Comparison of ENCODE assay signal across 9 cellular contexts in genomic region chr14:65356327-65356836, GRCh38. TPM values are rescaled to one million over a fixed set of nuclear protein-coding genes. Genes with fewer than 3 reads are reported as not detected.
DNase-seq lines count a peak whose midpoint lies in the region; ATAC-seq and TF ChIP-seq lines count a peak whose summit lies in the region.
"Had no signal": no experiment of that assay in that cellular context is flagged by ENCODE, and none has a peak within 500 bp of the region (broad histone marks: within the 10 kb centered on the region; RNA-seq: fewer than 3 reads in every experiment).

No MANE protein-coding gene starts in this region.

- no peak for TF ChIP-seq CTCF in GM13977 (IDR thresholded peaks at IDR 0.05; ENCODE audit: extremely low read depth, insufficient read depth, missing control alignments)

- no peaks in the 10 kb centered on the region for H3K9me3 Mint-ChIP-seq in activated T-cell treated with anti-CD3 and anti-CD28 coated beads, Interleukin-2, amount 50 U/mL, for 24 hours

- no peaks in the 10 kb centered on the region for H3K27me3 Mint-ChIP-seq in activated T-cell treated with anti-CD3 and anti-CD28 coated beads, Interleukin-2, amount 50 U/mL, for 24 hours

- peak; percentile 43 for DNase-seq in ACHN
- peak; percentile 97 for DNase-seq in HT1080 (ENCODE audit: low read depth)
- DNase-seq in activated T-cell treated with anti-CD3 and anti-CD28 coated beads, Interleukin-2, amount 50 U/mL, for 24 hours = peak; percentile 40
- DNase-seq in kidney glomerular epithelial cell (lab: John Stamatoyannopoulos, UW) = peak; percentile 64
- DNase-seq in NCI-H524 (lab: John Stamatoyannopoulos, UW) = no peak
- no peak for DNase-seq in GM13977 (ENCODE audit: low spot score)
- DNase-seq in OCI-M1 (lab: John Stamatoyannopoulos, UW) = no peak
- DNase-seq: KBM-7 had no signal

- H3K4me1 Mint-ChIP-seq in activated T-cell treated with anti-CD3 and anti-CD28 coated beads, Interleukin-2, amount 50 U/mL, for 24 hours (ENCODE audit: low read depth) = peaks cover 60% of the 10 kb centered on the region

- H3K27ac Mint-ChIP-seq in activated T-cell treated with anti-CD3 and anti-CD28 coated beads, Interleukin-2, amount 50 U/mL, for 24 hours = peak overlapping the region; percentile 78

- peak overlapping the region; percentile 6 for H3K4me3 Mint-ChIP-seq in activated T-cell treated with anti-CD3 and anti-CD28 coated beads, Interleukin-2, amount 50 U/mL, for 24 hours

- in situ Hi-C loops in ACHN (cut with HindIII; ENCODE audit: low pct_ligation_motif_present, low pct_unique_long_range_greater_than_20kb, low sequenced_read_pairs) (no loop called here), GM13977 (cut with MboI; ENCODE audit: low pct_unique_long_range_greater_than_20kb, low sequenced_read_pairs, unreplicated experiment) (no loop called here)

- ATAC-seq in GM21423 (IDR thresholded peaks at IDR 0.05; ENCODE audit: unreplicated experiment) = no peak

- peaks cover 55% of the 10 kb centered on the region for H3K36me3 Mint-ChIP-seq in activated T-cell treated with anti-CD3 and anti-CD28 coated beads, Interleukin-2, amount 50 U/mL, for 24 hours (ENCODE audit: low read depth)

RNA-seq across cellular contexts. Expression of gene FUT8, which starts 56.1 kb away (rescaled TPM):
- 72.1 and 92.4 TPM in 2 replicates for total RNA-seq in HT1080 (2014; rRNA removed; shearing (Covaris generic))
- polyA plus RNA-seq in HT1080 (2015; cell fraction: cytosol; rRNA removed) = 208 and 259 TPM in 2 replicates
- polyA plus RNA-seq in HT1080 (2015; cell fraction: nucleus; rRNA removed) = 139 and 154 TPM in 2 replicates

Comparison
In these comparisons a context has a peak if more than half of its experiments do, and no peak if none do; other contexts are left out.
1. DNase-seq: peak in ACHN (single experiment), HT1080 (single experiment), activated T-cell treated with anti-CD3 and anti-CD28 coated beads, Interleukin-2, amount 50 U/mL, for 24 hours (single experiment) and kidney glomerular epithelial cell (single experiment); none in NCI-H524 (0 of 2), GM13977 (single experiment) and OCI-M1 (single experiment).